ENCODE assay signal across 8 cellular contexts in genomic region chr7:93231799-93232672, GRCh38. TPM values are rescaled to one million over a fixed set of nuclear protein-coding genes. Genes with fewer than 3 reads are reported as not detected.
A peak's percentile ranks its signal among the peaks of the same experiment; 100 is the strongest.
DNase-seq lines count a peak whose midpoint lies in the region; ATAC-seq and TF ChIP-seq lines count a peak whose summit lies in the region.

TSS of gene VPS50 (plus strand) at chr7:93232366. CDS start at chr7:93232468, 102 bp downstream.

- H3K27ac Mint-ChIP-seq in activated naive CD8-positive, alpha-beta T cell treated with anti-CD3 and anti-CD28 coated beads, Interleukin-2, amount 10 ng/mL, durations not matched to agents 7 days and 5 days: peak within 1 kb of the TSS; percentile 96

- H3K27me3 Mint-ChIP-seq in activated naive CD8-positive, alpha-beta T cell treated with anti-CD3 and anti-CD28 coated beads, Interleukin-2, amount 10 ng/mL, durations not matched to agents 7 days and 5 days: peaks cover 2% of the 10 kb centered on the region

- H4K20me1 ChIP-seq in SU-DHL-6 (ENCODE audit: low read depth, low read length): no peaks in the 10 kb centered on the region

- H2AFZ ChIP-seq in SU-DHL-6 (ENCODE audit: low read depth, low read length, severe bottlenecking): peak within 1 kb of the TSS; percentile 88

- H3K4me3 Mint-ChIP-seq in activated naive CD8-positive, alpha-beta T cell treated with anti-CD3 and anti-CD28 coated beads, Interleukin-2, amount 10 ng/mL, durations not matched to agents 7 days and 5 days: peak within 1 kb of the TSS; percentile 95

- intact Hi-C loops in Right ventricle myocardium inferior (cut with DNase I) (no loop called here), ovary (cut with DNase I) (no loop called here), thyroid gland (cut with DNase I) (no loop called here)

- H3K9me2 ChIP-seq in SU-DHL-6 (replicated peaks; ENCODE audit: insufficient read depth, low read length): no peaks in the 10 kb centered on the region

- H3K4me3 ChIP-seq in SU-DHL-6 (ENCODE audit: insufficient read depth, low read length, poor library complexity, severe bottlenecking) (peak within 1 kb of the TSS; percentile 84), ovary (peak within 1 kb of the TSS; percentile 85), thyroid gland (replicated peaks in 1 of 3) (peak within 1 kb of the TSS; percentile 49 to 58 (median 57))

- H3K36me3 ChIP-seq in SU-DHL-6 (ENCODE audit: low read length) (no peaks in the 10 kb centered on the region), ovary (no peaks in the 10 kb centered on the region), thyroid gland (no peaks in the 10 kb centered on the region)

- WGBS in ovary, 3 donors: 0 to 1% (median 0%) methylated on average over 40 of the region's 40 CpGs
- 1% methylated on average over 38 to 40 of the region's 40 CpGs for WGBS in thyroid gland, 2 donors

- H3K9ac ChIP-seq in SU-DHL-6 (ENCODE audit: low read length): peak within 1 kb of the TSS; percentile 61

- DNase-seq in GM10266 (ENCODE audit: extremely low spot score) (peak; percentile 86), NCI-H128 (lab: John Stamatoyannopoulos, UW; ENCODE audit: unreplicated experiment) (peak; percentile 79), Right ventricle myocardium inferior (ENCODE audit: missing footprints) (peak; percentile 95), ovary (peak; percentile 91 to 94 (median 94)), thyroid gland (peak; percentile 96)
- peak; percentile 83 for DNase-seq in activated naive CD8-positive, alpha-beta T cell treated with anti-CD3 and anti-CD28 coated beads, Interleukin-2, amount 10 ng/mL, durations not matched to agents 7 days and 5 days

- H3K4me2 ChIP-seq in SU-DHL-6 (ENCODE audit: low read depth, low read length, poor library complexity, severe bottlenecking): peak within 1 kb of the TSS; percentile 93

- H3K4me1 Mint-ChIP-seq in activated naive CD8-positive, alpha-beta T cell treated with anti-CD3 and anti-CD28 coated beads, Interleukin-2, amount 10 ng/mL, durations not matched to agents 7 days and 5 days: peaks cover 15% of the 10 kb centered on the region

- peaks cover 40% of the 10 kb centered on the region for H3K79me2 ChIP-seq in SU-DHL-6 (ENCODE audit: insufficient read depth, low read length)

- H3K9me3 Mint-ChIP-seq in activated naive CD8-positive, alpha-beta T cell treated with anti-CD3 and anti-CD28 coated beads, Interleukin-2, amount 10 ng/mL, durations not matched to agents 7 days and 5 days: no peaks in the 10 kb centered on the region

- no peaks in the 10 kb centered on the region for H3K9me3 ChIP-seq in SU-DHL-6 (ENCODE audit: insufficient read depth, low read length)
- H3K9me3 ChIP-seq in ovary: no peaks in the 10 kb centered on the region
- no peaks in the 10 kb centered on the region for H3K9me3 ChIP-seq in thyroid gland

- no peak for TF ChIP-seq POLR2A in ovary (IDR thresholded peaks at IDR 0.05)
- TF ChIP-seq POLR2A in thyroid gland (IDR thresholded peaks at IDR 0.05): peak in 1 of 2 donors; percentile 76

- H3K27me3 ChIP-seq in SU-DHL-6 (ENCODE audit: low read length) (no peaks in the 10 kb centered on the region), ovary (no peaks in the 10 kb centered on the region), thyroid gland (no peaks in the 10 kb centered on the region)

- peak; percentile 99 for ATAC-seq in HG02678 (IDR thresholded peaks at IDR 0.05; ENCODE audit: unreplicated experiment)
- peak; percentile 98 for ATAC-seq in activated naive CD8-positive, alpha-beta T cell treated with anti-CD3 and anti-CD28 coated beads, Interleukin-2, amount 10 ng/mL, durations not matched to agents 7 days and 5 days (ENCODE audit: low read depth)
- ATAC-seq in Right ventricle myocardium inferior: peak; percentile 100

- H3F3A ChIP-seq in SU-DHL-6 (ENCODE audit: insufficient read depth): no peaks in the 10 kb centered on the region

- no peaks in the 10 kb centered on the region for H3K36me3 Mint-ChIP-seq in activated naive CD8-positive, alpha-beta T cell treated with anti-CD3 and anti-CD28 coated beads, Interleukin-2, amount 10 ng/mL, durations not matched to agents 7 days and 5 days

- H3K27ac ChIP-seq in SU-DHL-6 (ENCODE audit: low read depth, low read length) (peak within 1 kb of the TSS; percentile 53), ovary (no peak within 1 kb of the TSS), thyroid gland (peak within 1 kb of the TSS; percentile 28 to 84 (median 75))

- TF ChIP-seq CTCF in GM10266 (IDR thresholded peaks at IDR 0.05; ENCODE audit: control insufficient read depth, insufficient read depth, low read depth, missing control alignments) (no peak), SU-DHL-6 (IDR thresholded peaks at IDR 0.05; ENCODE audit: insufficient read depth, low read length, poor library complexity, severe bottlenecking) (no peak), ovary (IDR thresholded peaks at IDR 0.05) (peak in 1 of 3 donors; percentile 46), thyroid gland (IDR thresholded peaks at IDR 0.05) (peak in 1 of 6 experiments; percentile 27)

- H3K4me1 ChIP-seq in ovary (ENCODE audit: insufficient read depth) (no peaks in the 10 kb centered on the region), thyroid gland (peaks cover 5 to 7% of the 10 kb centered on the region in 2 donors)

- no peak for TF ChIP-seq EP300 in ovary (IDR thresholded peaks at IDR 0.05)

- POLR2A ChIA-PET in activated naive CD8-positive, alpha-beta T cell treated with anti-CD3 and anti-CD28 coated beads, Interleukin-2, amount 10 ng/mL, durations not matched to agents 7 days and 5 days (lab: Charles Lee): interaction anchor here (1.2 to 1.6 kb wide), 4 partner anchors 9 to 785 kb away, joined by 4 to 8 read pairs (median 5); partner anchors contain the start of genes GATAD1, PEX1, RBM48 and SAMD9

RNA-seq across cellular contexts. Expression of gene VPS50, which starts in this region (rescaled TPM):
- total RNA-seq in activated naive CD8-positive, alpha-beta T cell treated with anti-CD3 and anti-CD28 coated beads, Interleukin-2, amount 10 ng/mL, durations not matched to agents 7 days and 5 days: 10 to 100 TPM; 22.6 to 24.4 TPM
- total RNA-seq in Right ventricle myocardium inferior (15.5 TPM), ovary (10 to 100 TPM; 17.4 to 28.6 (median 24.0) TPM), thyroid gland (10 to 100 TPM; 27.4 to 41.1 (median 36.0) TPM)
- 10 to 100 TPM in 1 of 2 donors, 1 to 10 TPM in 1; 7.7 to 12.2 TPM for polyA plus RNA-seq in ovary

Comparison
In these comparisons a context has a peak if more than half of its experiments do, and no peak if none do; other contexts are left out.
1. H3K27ac ChIP-seq: peak in SU-DHL-6 (single experiment) and thyroid gland (3 of 3); none in ovary (0 of 2).
2. Peak in every context shown above with its lines, with median percentiles within 50 percentile points of each other: DNase-seq, ATAC-seq and H3K4me3 ChIP-seq.